Comparison of ENCODE assay signal across 10 cellular contexts in genomic region chr10:124430077-124430476, GRCh38. TPM values are rescaled to one million over a fixed set of nuclear protein-coding genes. Genes with fewer than 3 reads are reported as not detected.
"Had no signal": no experiment of that assay in that cellular context is flagged by ENCODE, and none has a peak within 500 bp of the region (broad histone marks: within the 10 kb centered on the region; RNA-seq: fewer than 3 reads in every experiment).

No MANE protein-coding gene starts in this region.

- DNase-seq: GM23248, GOT3, H7, H9, HCEC 1CT, HFFc6 had no signal

- H3K36me3 ChIP-seq: HAP-1 had no signal

- H3K27ac ChIP-seq: GM23248 had no signal

- H3K27ac Mint-ChIP-seq: GM23338, HFFc6 had no signal

- H2AFZ ChIP-seq: GM23248 had no signal

- H3K4me1 ChIP-seq: HAP-1 had no signal

- ATAC-seq: GM23338, HCT116 had no signal

- H3K9me3 Mint-ChIP-seq: GM23338, H9, HFFc6 had no signal

- H3K4me3 Mint-ChIP-seq: GM23338, H9, HFFc6 had no signal

- H3K4me3 ChIP-seq: GM23248, GM23338, HAP-1 had no signal

- H3K4me2 ChIP-seq: GM23338 had no signal

- H3K9me3 ChIP-seq: HAP-1 had no signal

RNA-seq across cellular contexts. Expression of gene NKX1-2, which starts 19.8 kb away (rescaled TPM):
- total RNA-seq: GM23248, H4, HFFc6 had no signal
- polyA plus RNA-seq: GM23248 had no signal
